ENCODE assay signal across 8 cellular contexts in the genomic region with DNA sequence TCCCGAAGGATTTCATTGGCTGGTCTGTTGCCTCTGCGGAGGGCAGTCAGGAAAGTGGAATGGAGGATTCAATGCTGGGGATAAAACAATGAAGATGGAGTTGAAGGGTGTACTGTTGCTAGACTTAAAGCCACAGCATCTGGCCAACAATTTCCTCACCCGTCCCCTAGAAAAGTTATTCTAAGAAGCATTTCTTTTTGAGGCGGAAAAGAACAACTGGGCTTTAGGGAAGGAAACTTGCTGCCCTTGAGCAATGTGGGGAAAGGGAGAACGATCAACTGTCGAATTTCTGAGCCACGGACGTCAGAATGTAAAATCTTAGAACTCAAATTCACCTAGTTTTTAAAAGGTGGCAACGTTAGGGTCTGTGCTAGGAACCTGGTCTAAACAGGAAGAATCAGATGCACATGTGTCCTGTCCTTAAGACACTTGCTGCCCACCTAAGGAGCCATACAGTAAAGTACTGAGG. TPM values are rescaled to one million over a fixed set of nuclear protein-coding genes. Genes with fewer than 3 reads are reported as not detected.
A peak's percentile ranks its signal among the peaks of the same experiment; 100 is the strongest.
DNase-seq lines count a peak whose midpoint lies in the region; TF ChIP-seq lines count a peak whose summit lies in the region.

No MANE protein-coding gene starts in this region.

- H3K9ac ChIP-seq in muscle layer of colon (ENCODE audit: low read length): peak overlapping the region; percentile 99

- H3K9me3 Mint-ChIP-seq in Calu3 (ENCODE audit: low read depth, unreplicated experiment): peaks cover 4% of the 10 kb centered on the region

- H3K27ac ChIP-seq in caudate nucleus (ENCODE audit: low read depth, low read length): peak overlapping the region; percentile 100
- peak overlapping the region; percentile 100 for H3K27ac ChIP-seq in muscle layer of colon (ENCODE audit: low read depth, low read length)

- no peak for DNase-seq in Calu3
- peak; percentile 84 for DNase-seq in HuH-7 (ENCODE audit: low spot score)
- DNase-seq in caudate nucleus (lab: John Stamatoyannopoulos, UW): peak in 1 of 61 donors; percentile 19
- DNase-seq in T1000 (lab: John Stamatoyannopoulos, UW): no peak
- DNase-seq in effector CD8-positive, alpha-beta T cell (lab: John Stamatoyannopoulos, UW): no peak
- DNase-seq in activated effector memory CD4-positive, alpha-beta T cell treated with Interleukin-2 at 50 U/mL for 16 hours: no peak
- no peak for DNase-seq in NCI-H1417 (lab: John Stamatoyannopoulos, UW)

- peaks cover 13% of the 10 kb centered on the region for H3K27me3 Mint-ChIP-seq in Calu3 (ENCODE audit: unreplicated experiment)

- peaks cover 12% of the 10 kb centered on the region for H3K4me1 ChIP-seq in muscle layer of colon (ENCODE audit: insufficient read depth, low read length)

- TSS peak; percentile 61 for BruUV-seq in Calu3 (replicated peaks; lab: Mats Ljungman, UMichigan)

- H3K36me3 Mint-ChIP-seq in Calu3 (ENCODE audit: insufficient read depth, unreplicated experiment): peaks cover 41% of the 10 kb centered on the region

- no peaks in the 10 kb centered on the region for H3K9me3 ChIP-seq in muscle layer of colon (ENCODE audit: low read length)

- peaks cover 7% of the 10 kb centered on the region for H3K36me3 ChIP-seq in muscle layer of colon (ENCODE audit: insufficient read depth, low read length)

- H3K27me3 ChIP-seq in muscle layer of colon (ENCODE audit: control insufficient read depth in 1 of 2, insufficient read depth in 2 of 2, low read length in 2 of 2): no peaks in the 10 kb centered on the region

- peak overlapping the region; percentile 92 to 97 for H3K4me3 ChIP-seq in muscle layer of colon (ENCODE audit: low read depth in 1 of 2, low read length in 2 of 2)

- no peak for TF ChIP-seq CTCF in Calu3 (IDR thresholded peaks at IDR 0.05; ENCODE audit: unreplicated experiment)

- CTCF ChIA-PET in Calu3 (lab: Charles Lee): no interaction called here

- H3K4me3 Mint-ChIP-seq in Calu3 (ENCODE audit: low read depth, unreplicated experiment): peak overlapping the region; percentile 94

- H3K4me1 Mint-ChIP-seq in Calu3 (ENCODE audit: low read depth, unreplicated experiment): peaks cover 25% of the 10 kb centered on the region

- intact Hi-C loops in Calu3 (cut with micrococcal nuclease; ENCODE audit: unreplicated experiment): loop anchor here (1.0 kb wide), 1 partner anchor 17 kb away; a partner anchor contains a TSS

- H3K27ac Mint-ChIP-seq in Calu3 (ENCODE audit: unreplicated experiment): peak overlapping the region; percentile 100

RNA-seq across cellular contexts. Expression of a gene that starts 0.7 kb away (rescaled TPM):
- 2.9 and 9.1 TPM in 2 replicates for total RNA-seq in Calu3 (2022)

RNA-seq across cellular contexts. Expression of a gene that starts 17.9 kb away (rescaled TPM):
- 85.7 and 88.8 TPM in 2 replicates for total RNA-seq in Calu3 (2022)
